15 cellular contexts compared by ENCODE assay signal in genomic region chr2:147355706-147356105, GRCh38.
"Had no signal": no experiment of that assay in that cellular context is flagged by ENCODE, and none has a peak within 500 bp of the region (broad histone marks: within the 10 kb centered on the region; RNA-seq: fewer than 3 reads in every experiment).

No MANE protein-coding gene starts in this region.

- H2AFZ ChIP-seq: hepatocyte, neural progenitor cell had no signal

- DNase-seq: activated CD4-positive, CD25-positive, alpha-beta regulatory T cell treated with anti-CD3 and anti-CD28 coated beads, Interleukin-2, amount 50 U/mL, for 72 hours; activated naive CD4-positive, alpha-beta T cell treated with anti-CD3 and anti-CD28 coated beads for 36 hours; activated naive CD8-positive, alpha-beta T cell treated with anti-CD3 and anti-CD28 coated beads, Interleukin-2, amount 50 U/mL, for 24 hours; aorta; dorsolateral prefrontal cortex; endodermal cell; stimulated activated CD4-positive, alpha-beta T cell treated with anti-CD3 and anti-CD28 coated beads, Interleukin-2, amount 100 ng/mL, for 48 hours; stimulated activated naive B cell treated with anti-CD40 and anti-IgM and Interleukin-4, amounts not matched to agents 10 μg/mL and 1 μg/mL and 100 μg/mL, for 72 hours; T1000; thyroid gland; uterus had no signal

- H3K27ac ChIP-seq: cardiac muscle cell, dorsolateral prefrontal cortex, hepatocyte, neural progenitor cell, thyroid gland, uterus had no signal

- H3K9me3 ChIP-seq: thyroid gland, uterus had no signal

- H3K4me1 ChIP-seq: thyroid gland, uterus had no signal

- H3K4me3 Mint-ChIP-seq: activated naive CD4-positive, alpha-beta T cell treated with anti-CD3 and anti-CD28 coated beads for 36 hours; activated naive CD8-positive, alpha-beta T cell treated with anti-CD3 and anti-CD28 coated beads, Interleukin-2, amount 50 U/mL, for 24 hours; endodermal cell; neural progenitor cell; stimulated activated naive B cell treated with anti-CD40 and anti-IgM and Interleukin-4, amounts not matched to agents 10 μg/mL and 1 μg/mL and 100 μg/mL, for 72 hours; T-cell had no signal

- H3K4me1 Mint-ChIP-seq: activated naive CD8-positive, alpha-beta T cell treated with anti-CD3 and anti-CD28 coated beads, Interleukin-2, amount 50 U/mL, for 24 hours; neural progenitor cell; stimulated activated naive B cell treated with anti-CD40 and anti-IgM and Interleukin-4, amounts not matched to agents 10 μg/mL and 1 μg/mL and 100 μg/mL, for 72 hours had no signal

- H3K36me3 Mint-ChIP-seq: neural progenitor cell; stimulated activated naive B cell treated with anti-CD40 and anti-IgM and Interleukin-4, amounts not matched to agents 10 μg/mL and 1 μg/mL and 100 μg/mL, for 72 hours; T-cell had no signal

- H3K27me3 ChIP-seq: cardiac muscle cell, dorsolateral prefrontal cortex, hepatocyte, neural progenitor cell, thyroid gland, uterus had no signal

- ATAC-seq: activated naive CD8-positive, alpha-beta T cell treated with anti-CD3 and anti-CD28 coated beads, Interleukin-2, amount 50 U/mL, for 24 hours; stimulated activated naive B cell treated with anti-CD40 and anti-IgM and Interleukin-4, amounts not matched to agents 10 μg/mL and 1 μg/mL and 100 μg/mL, for 72 hours; T-cell had no signal

- H3K36me3 ChIP-seq: cardiac muscle cell, neural progenitor cell, thyroid gland, uterus had no signal

- H3K4me3 ChIP-seq: cardiac muscle cell, dorsolateral prefrontal cortex, hepatocyte, neural progenitor cell, thyroid gland, uterus had no signal

- H3K27me3 Mint-ChIP-seq: stimulated activated naive B cell treated with anti-CD40 and anti-IgM and Interleukin-4, amounts not matched to agents 10 μg/mL and 1 μg/mL and 100 μg/mL, for 72 hours; T-cell had no signal

- H3K27ac Mint-ChIP-seq: activated naive CD4-positive, alpha-beta T cell treated with anti-CD3 and anti-CD28 coated beads for 36 hours; activated naive CD8-positive, alpha-beta T cell treated with anti-CD3 and anti-CD28 coated beads, Interleukin-2, amount 50 U/mL, for 24 hours; endodermal cell; neural progenitor cell; stimulated activated naive B cell treated with anti-CD40 and anti-IgM and Interleukin-4, amounts not matched to agents 10 μg/mL and 1 μg/mL and 100 μg/mL, for 72 hours; T-cell had no signal

- H3K9me3 Mint-ChIP-seq: activated naive CD4-positive, alpha-beta T cell treated with anti-CD3 and anti-CD28 coated beads for 36 hours; activated naive CD8-positive, alpha-beta T cell treated with anti-CD3 and anti-CD28 coated beads, Interleukin-2, amount 50 U/mL, for 24 hours; endodermal cell; neural progenitor cell; T-cell had no signal
